1 cellular context compared by ENCODE assay signal in the genomic region with DNA sequence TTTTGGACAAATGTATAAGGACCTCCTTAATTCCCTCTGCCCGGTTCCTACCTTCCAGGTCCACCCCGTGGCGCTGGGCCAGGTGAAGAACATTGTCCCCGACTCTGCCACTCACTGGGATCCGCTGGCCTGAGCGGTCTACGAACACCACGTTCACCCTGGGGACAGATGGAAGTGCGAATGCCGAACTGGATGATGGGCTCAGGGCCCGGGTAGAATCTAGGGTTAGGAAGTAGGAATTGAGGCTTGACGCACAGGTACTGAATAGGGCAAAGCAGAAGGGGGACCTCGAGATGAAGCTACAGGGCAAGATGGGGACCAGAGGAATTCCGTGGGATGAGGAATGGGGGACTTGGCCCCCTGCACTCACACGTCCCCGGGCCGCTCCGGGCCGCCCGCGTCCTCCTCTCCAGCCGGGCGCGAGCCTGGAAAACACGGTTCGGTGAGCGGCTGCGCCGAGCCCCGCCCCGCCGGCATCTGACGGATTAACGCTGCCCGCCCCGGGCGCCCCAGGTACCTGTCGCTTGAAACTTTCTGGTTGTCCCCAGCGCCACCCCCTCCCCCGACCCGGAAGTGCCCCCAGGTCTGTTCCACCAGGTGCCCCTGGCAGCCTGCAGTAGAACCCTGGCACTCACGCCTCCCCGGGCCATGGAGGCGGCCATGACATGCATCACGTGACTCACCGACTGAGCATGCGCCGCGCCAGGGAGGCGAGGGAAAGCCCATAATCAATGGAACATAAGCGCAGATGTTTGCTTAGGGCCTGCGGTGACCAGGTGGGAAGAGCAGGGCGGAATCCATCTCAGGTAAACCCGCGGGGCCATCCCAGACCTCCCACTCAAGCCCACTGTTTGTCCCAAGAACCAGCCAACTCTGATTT.
TF ChIP-seq lines count a peak whose summit lies in the region.

A gene (minus strand): TSS at position 681 of the 880 bp plus-strand sequence. CDS start 19 bp downstream, at position 662.

TF ChIP-seq in H1, 55 proteins besides CTCF, POLR2A, EP300 and RAD21 (continued from another document):
- no peak for TF ChIP-seq JUND (IDR thresholded peaks at IDR 0.05; ENCODE audit: low read length)
- TF ChIP-seq POU5F1 (IDR thresholded peaks at IDR 0.05; ENCODE audit: low read depth, low read length), result no peak
- no peak for TF ChIP-seq HDAC6 (IDR thresholded peaks at IDR 0.05; ENCODE audit: low read depth, low read length)
- no peak for TF ChIP-seq CHD2 (IDR thresholded peaks at IDR 0.05; ENCODE audit: low read length)
- peak; percentile 70 for TF ChIP-seq NRF1 (IDR thresholded peaks at IDR 0.05; ENCODE audit: low read depth, low read length)
- TF ChIP-seq SIX5 (IDR thresholded peaks at IDR 0.05; ENCODE audit: low read depth, low read length), result no peak
- TF ChIP-seq BCL11A (IDR thresholded peaks at IDR 0.05; ENCODE audit: low read depth in 2 of 2, low read length in 2 of 2), result no peak
- TF ChIP-seq TCF12 (IDR thresholded peaks at IDR 0.05; ENCODE audit: low read depth, low read length), result no peak
- TF ChIP-seq MAFK (IDR thresholded peaks at IDR 0.05; ENCODE audit: low read depth, low read length), result no peak
- TF ChIP-seq NANOG (IDR thresholded peaks at IDR 0.05; ENCODE audit: insufficient read depth, low read depth, low read length, poor library complexity, severe bottlenecking), result no peak
- TF ChIP-seq, protein P1, sequence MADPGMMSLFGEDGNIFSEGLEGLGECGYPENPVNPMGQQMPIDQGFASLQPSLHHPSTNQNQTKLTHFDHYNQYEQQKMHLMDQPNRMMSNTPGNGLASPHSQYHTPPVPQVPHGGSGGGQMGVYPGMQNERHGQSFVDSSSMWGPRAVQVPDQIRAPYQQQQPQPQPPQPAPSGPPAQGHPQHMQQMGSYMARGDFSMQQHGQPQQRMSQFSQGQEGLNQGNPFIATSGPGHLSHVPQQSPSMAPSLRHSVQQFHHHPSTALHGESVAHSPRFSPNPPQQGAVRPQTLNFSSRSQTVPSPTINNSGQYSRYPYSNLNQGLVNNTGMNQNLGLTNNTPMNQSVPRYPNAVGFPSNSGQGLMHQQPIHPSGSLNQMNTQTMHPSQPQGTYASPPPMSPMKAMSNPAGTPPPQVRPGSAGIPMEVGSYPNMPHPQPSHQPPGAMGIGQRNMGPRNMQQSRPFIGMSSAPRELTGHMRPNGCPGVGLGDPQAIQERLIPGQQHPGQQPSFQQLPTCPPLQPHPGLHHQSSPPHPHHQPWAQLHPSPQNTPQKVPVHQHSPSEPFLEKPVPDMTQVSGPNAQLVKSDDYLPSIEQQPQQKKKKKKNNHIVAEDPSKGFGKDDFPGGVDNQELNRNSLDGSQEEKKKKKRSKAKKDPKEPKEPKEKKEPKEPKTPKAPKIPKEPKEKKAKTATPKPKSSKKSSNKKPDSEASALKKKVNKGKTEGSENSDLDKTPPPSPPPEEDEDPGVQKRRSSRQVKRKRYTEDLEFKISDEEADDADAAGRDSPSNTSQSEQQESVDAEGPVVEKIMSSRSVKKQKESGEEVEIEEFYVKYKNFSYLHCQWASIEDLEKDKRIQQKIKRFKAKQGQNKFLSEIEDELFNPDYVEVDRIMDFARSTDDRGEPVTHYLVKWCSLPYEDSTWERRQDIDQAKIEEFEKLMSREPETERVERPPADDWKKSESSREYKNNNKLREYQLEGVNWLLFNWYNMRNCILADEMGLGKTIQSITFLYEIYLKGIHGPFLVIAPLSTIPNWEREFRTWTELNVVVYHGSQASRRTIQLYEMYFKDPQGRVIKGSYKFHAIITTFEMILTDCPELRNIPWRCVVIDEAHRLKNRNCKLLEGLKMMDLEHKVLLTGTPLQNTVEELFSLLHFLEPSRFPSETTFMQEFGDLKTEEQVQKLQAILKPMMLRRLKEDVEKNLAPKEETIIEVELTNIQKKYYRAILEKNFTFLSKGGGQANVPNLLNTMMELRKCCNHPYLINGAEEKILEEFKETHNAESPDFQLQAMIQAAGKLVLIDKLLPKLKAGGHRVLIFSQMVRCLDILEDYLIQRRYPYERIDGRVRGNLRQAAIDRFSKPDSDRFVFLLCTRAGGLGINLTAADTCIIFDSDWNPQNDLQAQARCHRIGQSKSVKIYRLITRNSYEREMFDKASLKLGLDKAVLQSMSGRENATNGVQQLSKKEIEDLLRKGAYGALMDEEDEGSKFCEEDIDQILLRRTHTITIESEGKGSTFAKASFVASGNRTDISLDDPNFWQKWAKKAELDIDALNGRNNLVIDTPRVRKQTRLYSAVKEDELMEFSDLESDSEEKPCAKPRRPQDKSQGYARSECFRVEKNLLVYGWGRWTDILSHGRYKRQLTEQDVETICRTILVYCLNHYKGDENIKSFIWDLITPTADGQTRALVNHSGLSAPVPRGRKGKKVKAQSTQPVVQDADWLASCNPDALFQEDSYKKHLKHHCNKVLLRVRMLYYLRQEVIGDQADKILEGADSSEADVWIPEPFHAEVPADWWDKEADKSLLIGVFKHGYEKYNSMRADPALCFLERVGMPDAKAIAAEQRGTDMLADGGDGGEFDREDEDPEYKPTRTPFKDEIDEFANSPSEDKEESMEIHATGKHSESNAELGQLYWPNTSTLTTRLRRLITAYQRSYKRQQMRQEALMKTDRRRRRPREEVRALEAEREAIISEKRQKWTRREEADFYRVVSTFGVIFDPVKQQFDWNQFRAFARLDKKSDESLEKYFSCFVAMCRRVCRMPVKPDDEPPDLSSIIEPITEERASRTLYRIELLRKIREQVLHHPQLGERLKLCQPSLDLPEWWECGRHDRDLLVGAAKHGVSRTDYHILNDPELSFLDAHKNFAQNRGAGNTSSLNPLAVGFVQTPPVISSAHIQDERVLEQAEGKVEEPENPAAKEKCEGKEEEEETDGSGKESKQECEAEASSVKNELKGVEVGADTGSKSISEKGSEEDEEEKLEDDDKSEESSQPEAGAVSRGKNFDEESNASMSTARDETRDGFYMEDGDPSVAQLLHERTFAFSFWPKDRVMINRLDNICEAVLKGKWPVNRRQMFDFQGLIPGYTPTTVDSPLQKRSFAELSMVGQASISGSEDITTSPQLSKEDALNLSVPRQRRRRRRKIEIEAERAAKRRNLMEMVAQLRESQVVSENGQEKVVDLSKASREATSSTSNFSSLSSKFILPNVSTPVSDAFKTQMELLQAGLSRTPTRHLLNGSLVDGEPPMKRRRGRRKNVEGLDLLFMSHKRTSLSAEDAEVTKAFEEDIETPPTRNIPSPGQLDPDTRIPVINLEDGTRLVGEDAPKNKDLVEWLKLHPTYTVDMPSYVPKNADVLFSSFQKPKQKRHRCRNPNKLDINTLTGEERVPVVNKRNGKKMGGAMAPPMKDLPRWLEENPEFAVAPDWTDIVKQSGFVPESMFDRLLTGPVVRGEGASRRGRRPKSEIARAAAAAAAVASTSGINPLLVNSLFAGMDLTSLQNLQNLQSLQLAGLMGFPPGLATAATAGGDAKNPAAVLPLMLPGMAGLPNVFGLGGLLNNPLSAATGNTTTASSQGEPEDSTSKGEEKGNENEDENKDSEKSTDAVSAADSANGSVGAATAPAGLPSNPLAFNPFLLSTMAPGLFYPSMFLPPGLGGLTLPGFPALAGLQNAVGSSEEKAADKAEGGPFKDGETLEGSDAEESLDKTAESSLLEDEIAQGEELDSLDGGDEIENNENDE (IDR thresholded peaks at IDR 0.05; ENCODE audit: insufficient replicate concordance, low read length), result peak; percentile 96
- no peak for TF ChIP-seq CEBPB (IDR thresholded peaks at IDR 0.05; ENCODE audit: low read depth, low read length)
- no peak for TF ChIP-seq SRF (IDR thresholded peaks at IDR 0.05; ENCODE audit: low read depth, low read length)
- no peak for TF ChIP-seq EGR1 (IDR thresholded peaks at IDR 0.05; ENCODE audit: borderline replicate concordance, low read depth, low read length)
- no peak for TF ChIP-seq CTBP2 (IDR thresholded peaks at IDR 0.05; ENCODE audit: borderline replicate concordance, insufficient read depth, insufficient read length, low read length)
- no peak for TF ChIP-seq BRCA1 (IDR thresholded peaks at IDR 0.05; ENCODE audit: low read depth, low read length)
- no peak for TF ChIP-seq KDM1A (IDR thresholded peaks at IDR 0.05; ENCODE audit: borderline replicate concordance, low read length)
- TF ChIP-seq CREB1 (IDR thresholded peaks at IDR 0.05), result no peak
- no peak for TF ChIP-seq SIRT6 (IDR thresholded peaks at IDR 0.05; ENCODE audit: low read length)
- TF ChIP-seq, protein P2, sequence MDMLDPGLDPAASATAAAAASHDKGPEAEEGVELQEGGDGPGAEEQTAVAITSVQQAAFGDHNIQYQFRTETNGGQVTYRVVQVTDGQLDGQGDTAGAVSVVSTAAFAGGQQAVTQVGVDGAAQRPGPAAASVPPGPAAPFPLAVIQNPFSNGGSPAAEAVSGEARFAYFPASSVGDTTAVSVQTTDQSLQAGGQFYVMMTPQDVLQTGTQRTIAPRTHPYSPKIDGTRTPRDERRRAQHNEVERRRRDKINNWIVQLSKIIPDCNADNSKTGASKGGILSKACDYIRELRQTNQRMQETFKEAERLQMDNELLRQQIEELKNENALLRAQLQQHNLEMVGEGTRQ (IDR thresholded peaks at IDR 0.05; ENCODE audit: low read length), result peak; percentile 98
- no peak for TF ChIP-seq GABPA (IDR thresholded peaks at IDR 0.05; ENCODE audit: borderline replicate concordance, insufficient read depth, low read length)
- TF ChIP-seq TBP (IDR thresholded peaks at IDR 0.05; ENCODE audit: low read depth, low read length), result peak; percentile 61
- peak; percentile 70 for TF ChIP-seq TAF1 (IDR thresholded peaks at IDR 0.05; ENCODE audit: low read depth, low read length)
- TF ChIP-seq, protein P3, sequence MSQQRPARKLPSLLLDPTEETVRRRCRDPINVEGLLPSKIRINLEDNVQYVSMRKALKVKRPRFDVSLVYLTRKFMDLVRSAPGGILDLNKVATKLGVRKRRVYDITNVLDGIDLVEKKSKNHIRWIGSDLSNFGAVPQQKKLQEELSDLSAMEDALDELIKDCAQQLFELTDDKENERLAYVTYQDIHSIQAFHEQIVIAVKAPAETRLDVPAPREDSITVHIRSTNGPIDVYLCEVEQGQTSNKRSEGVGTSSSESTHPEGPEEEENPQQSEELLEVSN (IDR thresholded peaks at IDR 0.05), result peak; percentile 69
- peak; percentile 93 for TF ChIP-seq POLR2AphosphoS5 (IDR thresholded peaks at IDR 0.05; ENCODE audit: low read depth, low read length)
- TF ChIP-seq, protein P4, sequence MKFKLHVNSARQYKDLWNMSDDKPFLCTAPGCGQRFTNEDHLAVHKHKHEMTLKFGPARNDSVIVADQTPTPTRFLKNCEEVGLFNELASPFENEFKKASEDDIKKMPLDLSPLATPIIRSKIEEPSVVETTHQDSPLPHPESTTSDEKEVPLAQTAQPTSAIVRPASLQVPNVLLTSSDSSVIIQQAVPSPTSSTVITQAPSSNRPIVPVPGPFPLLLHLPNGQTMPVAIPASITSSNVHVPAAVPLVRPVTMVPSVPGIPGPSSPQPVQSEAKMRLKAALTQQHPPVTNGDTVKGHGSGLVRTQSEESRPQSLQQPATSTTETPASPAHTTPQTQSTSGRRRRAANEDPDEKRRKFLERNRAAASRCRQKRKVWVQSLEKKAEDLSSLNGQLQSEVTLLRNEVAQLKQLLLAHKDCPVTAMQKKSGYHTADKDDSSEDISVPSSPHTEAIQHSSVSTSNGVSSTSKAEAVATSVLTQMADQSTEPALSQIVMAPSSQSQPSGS (IDR thresholded peaks at IDR 0.05; ENCODE audit: low read length), result no peak
- TF ChIP-seq RFX5 (IDR thresholded peaks at IDR 0.05; ENCODE audit: borderline replicate concordance, low read depth, low read length), result no peak
- TF ChIP-seq CBX8 (IDR thresholded peaks at IDR 0.05; ENCODE audit: borderline replicate concordance, low read depth, low read length), result no peak
- TF ChIP-seq RBBP5 (IDR thresholded peaks at IDR 0.05; ENCODE audit: borderline replicate concordance, low read depth, low read length), result 0 out of 2 replicates have a peak, but pooled peaks have one; percentile 59
- peak; percentile 98 for TF ChIP-seq YY1 (IDR thresholded peaks at IDR 0.05; ENCODE audit: low read depth, low read length)
- TF ChIP-seq SUZ12 (IDR thresholded peaks at IDR 0.05; ENCODE audit: low read length), result no peak
- TF ChIP-seq CHD1 (IDR thresholded peaks at IDR 0.05; ENCODE audit: low read depth, low read length), result no peak
- TF ChIP-seq, protein P5, sequence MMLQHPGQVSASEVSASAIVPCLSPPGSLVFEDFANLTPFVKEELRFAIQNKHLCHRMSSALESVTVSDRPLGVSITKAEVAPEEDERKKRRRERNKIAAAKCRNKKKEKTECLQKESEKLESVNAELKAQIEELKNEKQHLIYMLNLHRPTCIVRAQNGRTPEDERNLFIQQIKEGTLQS (IDR thresholded peaks at IDR 0.05; ENCODE audit: insufficient read depth, low read depth, low read length), result peak; percentile 91
- TF ChIP-seq EZH2 (IDR thresholded peaks at IDR 0.05; ENCODE audit: low read depth, low read length, severe bottlenecking), result no peak
- peak; percentile 89 for TF ChIP-seq KDM5A (IDR thresholded peaks at IDR 0.05; ENCODE audit: low read length)
- TF ChIP-seq ASH2L (IDR thresholded peaks at IDR 0.05; ENCODE audit: low read length), result peak; percentile 92
- no peak for TF ChIP-seq FOSL1 (IDR thresholded peaks at IDR 0.05; ENCODE audit: insufficient read depth, low read depth, low read length)
- peak in 1 of 2 experiments; percentile 84; a peak in 1 of 4 replicates for TF ChIP-seq HDAC2 (IDR thresholded peaks at IDR 0.05; ENCODE audit: borderline replicate concordance in 1 of 2, low read depth in 2 of 2, low read length in 2 of 2)
- TF ChIP-seq SP4 (IDR thresholded peaks at IDR 0.05; ENCODE audit: low read length), result no peak
- peak; percentile 78 to 84; a peak in 1 of 4 replicates for TF ChIP-seq SIN3A (conservative IDR thresholded peaks at IDR 0.05 in 1 of 2, IDR thresholded peaks at IDR 0.05 in 1 of 2; ENCODE audit: low read depth in 1 of 2, low read length in 2 of 2)
- no peak for TF ChIP-seq SP2 (IDR thresholded peaks at IDR 0.05; ENCODE audit: low read length)
- no peak for TF ChIP-seq CBX5 (IDR thresholded peaks at IDR 0.05; ENCODE audit: low read depth, low read length)
- TF ChIP-seq ZNF274 (IDR thresholded peaks at IDR 0.05; ENCODE audit: borderline replicate concordance, extremely low read depth, low read length), result no peak
- TF ChIP-seq, protein P6, sequence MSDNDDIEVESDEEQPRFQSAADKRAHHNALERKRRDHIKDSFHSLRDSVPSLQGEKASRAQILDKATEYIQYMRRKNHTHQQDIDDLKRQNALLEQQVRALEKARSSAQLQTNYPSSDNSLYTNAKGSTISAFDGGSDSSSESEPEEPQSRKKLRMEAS (IDR thresholded peaks at IDR 0.05), result peak; percentile 95
- TF ChIP-seq RXRA (IDR thresholded peaks at IDR 0.05; ENCODE audit: insufficient read depth, low read depth, low read length), result no peak
- no peak for TF ChIP-seq TEAD4 (IDR thresholded peaks at IDR 0.05; ENCODE audit: low read depth, low read length)
- TF ChIP-seq SP1 (IDR thresholded peaks at IDR 0.05; ENCODE audit: low read depth, low read length), result no peak
- peak; percentile 38 for TF ChIP-seq TAF7 (optimal IDR thresholded peaks at IDR 0.05; ENCODE audit: borderline replicate concordance, low read depth, low read length)
- peak; percentile 66 for TF ChIP-seq SAP30 (IDR thresholded peaks at IDR 0.05; ENCODE audit: insufficient read depth, insufficient replicate concordance, low read length)
- TF ChIP-seq BACH1 (IDR thresholded peaks at IDR 0.05; ENCODE audit: low read length), result no peak
- TF ChIP-seq PHF8 (conservative IDR thresholded peaks at IDR 0.05; ENCODE audit: low read depth, low read length), result peak; percentile 65; the same call in 1 of the 2 replicates
- TF ChIP-seq RNF2 (IDR thresholded peaks at IDR 0.05; ENCODE audit: borderline replicate concordance, low read depth, low read length, missing control alignments, poor library complexity, severe bottlenecking), result no peak
- peak; percentile 74 for TF ChIP-seq KDM4A (IDR thresholded peaks at IDR 0.05; ENCODE audit: low read depth, low read length, severe bottlenecking)
- no peak for TF ChIP-seq JUN (IDR thresholded peaks at IDR 0.05; ENCODE audit: low read depth, low read length)
